Comparison of ENCODE assay signal across 1 cellular context in genomic region chr16:68005786-68006286, GRCh38.
TF ChIP-seq lines count a peak whose summit lies in the region.

No MANE protein-coding gene starts in this region.

TF ChIP-seq in HepG2, 621 proteins besides CTCF, POLR2A, EP300 and RAD21 (continues in another document):
- TF ChIP-seq HOXA9 (CRISPR knock-in tag; IDR thresholded peaks at IDR 0.05; ENCODE audit: borderline replicate concordance) (no peak), NFYB (CRISPR knock-in tag; IDR thresholded peaks at IDR 0.05) (no peak), ZNF205 (CRISPR knock-in tag; IDR thresholded peaks at IDR 0.05) (no peak), BATF2 (CRISPR knock-in tag; IDR thresholded peaks at IDR 0.05) (no peak), MAFK (conservative IDR thresholded peaks at IDR 0.05 in 1 of 2, IDR thresholded peaks at IDR 0.05 in 1 of 2; ENCODE audit: low read length in 2 of 2) (no peak), HNF1B (CRISPR knock-in tag; IDR thresholded peaks at IDR 0.05) (0 out of 2 replicates have a peak, but pooled peaks have one; percentile 23), ZBTB38 (CRISPR knock-in tag; IDR thresholded peaks at IDR 0.05) (no peak), ZNF501 (CRISPR knock-in tag; IDR thresholded peaks at IDR 0.05) (no peak; the same call in 1 of the 2 replicates), HMG20B (CRISPR knock-in tag; conservative IDR thresholded peaks at IDR 0.05) (no peak), SMC3 (IDR thresholded peaks at IDR 0.05; ENCODE audit: low read length) (no peak), ZNF367 (CRISPR knock-in tag; IDR thresholded peaks at IDR 0.05; ENCODE audit: borderline replicate concordance) (no peak), ZNF891 (CRISPR knock-in tag; IDR thresholded peaks at IDR 0.05) (0 out of 2 replicates have a peak, but pooled peaks have one; percentile 39), ZNF142 (CRISPR knock-in tag; IDR thresholded peaks at IDR 0.05) (no peak), KDM5B (CRISPR knock-in tag; IDR thresholded peaks at IDR 0.05; ENCODE audit: borderline replicate concordance) (0 out of 2 replicates have a peak, but pooled peaks have one; percentile 20), KDM1A (CRISPR knock-in tag; IDR thresholded peaks at IDR 0.05) (no peak), ZNF180 (CRISPR knock-in tag; IDR thresholded peaks at IDR 0.05; ENCODE audit: borderline replicate concordance, low read depth) (no peak), TAF1 (CRISPR knock-in tag; IDR thresholded peaks at IDR 0.05) (no peak), ZNF251 (CRISPR knock-in tag; IDR thresholded peaks at IDR 0.05) (no peak), HNF4A (CRISPR knock-in tag; IDR thresholded peaks at IDR 0.05) (no peak), ZNF512 (CRISPR knock-in tag; IDR thresholded peaks at IDR 0.05) (no peak), TSC22D2 (CRISPR knock-in tag; IDR thresholded peaks at IDR 0.05; ENCODE audit: borderline replicate concordance) (no peak), ZMYM3 (CRISPR knock-in tag; IDR thresholded peaks at IDR 0.05) (peak; percentile 39; the same call in 1 of the 2 replicates), CEBPZ (IDR thresholded peaks at IDR 0.05; ENCODE audit: low read length) (no peak), RNF2 (conservative IDR thresholded peaks at IDR 0.05; ENCODE audit: low read depth) (no peak), JUNB (CRISPR knock-in tag; IDR thresholded peaks at IDR 0.05; ENCODE audit: borderline replicate concordance) (no peak), ASH2L (IDR thresholded peaks at IDR 0.05; ENCODE audit: insufficient read length, low read depth, low read length) (no peak), NAIF1 (CRISPR knock-in tag; IDR thresholded peaks at IDR 0.05; ENCODE audit: borderline replicate concordance) (no peak), ZFP82 (CRISPR knock-in tag; IDR thresholded peaks at IDR 0.05; ENCODE audit: borderline replicate concordance) (no peak), ZNF280D (CRISPR knock-in tag; IDR thresholded peaks at IDR 0.05) (no peak), GTF2F1 (IDR thresholded peaks at IDR 0.05; ENCODE audit: low read length) (no peak), CEBPG (CRISPR knock-in tag; IDR thresholded peaks at IDR 0.05) (0 out of 2 replicates have a peak, but pooled peaks have one; percentile 7), THAP8 (CRISPR knock-in tag; IDR thresholded peaks at IDR 0.05; ENCODE audit: borderline replicate concordance) (no peak), POLR2AphosphoS2 (IDR thresholded peaks at IDR 0.05; ENCODE audit: low read depth, low read length) (no peak)
